ENCODE assay signal across 19 cellular contexts in genomic region chr2:197359859-197360258, GRCh38. TPM values are rescaled to one million over a fixed set of nuclear protein-coding genes. Genes with fewer than 3 reads are reported as not detected.
A peak's percentile ranks its signal among the peaks of the same experiment; 100 is the strongest.
DNase-seq lines count a peak whose midpoint lies in the region; ATAC-seq, FAIRE-seq and TF ChIP-seq lines count a peak whose summit lies in the region.
"Had no signal": no experiment of that assay in that cellular context is flagged by ENCODE, and none has a peak within 500 bp of the region (broad histone marks: within the 10 kb centered on the region; RNA-seq: fewer than 3 reads in every experiment).

No MANE protein-coding gene starts in this region.

- no peak overlapping the region for H3K4me3 Mint-ChIP-seq in activated CD4-positive, alpha-beta T cell treated with anti-CD3 and anti-CD28 coated beads, Interleukin-2, amount 10 ng/mL, durations not matched to agents 7 days and 5 days
- no peak overlapping the region for H3K4me3 Mint-ChIP-seq in HFFc6
- no peak overlapping the region for H3K4me3 Mint-ChIP-seq in progenitor cell of endocrine pancreas (ENCODE audit: low read depth)
- H3K4me3 Mint-ChIP-seq: CD8-positive, alpha-beta memory T cell had no signal

- no peaks in the 10 kb centered on the region for H3K4me1 ChIP-seq in GM12878 (ENCODE audit: control insufficient read depth, insufficient read depth, low read length)
- H3K4me1 ChIP-seq: parathyroid adenoma, upper lobe of left lung had no signal

- TF ChIP-seq EP300 in GM12878 (IDR thresholded peaks at IDR 0.05; ENCODE audit: borderline replicate concordance in 1 of 2, control insufficient read depth in 1 of 2, low read depth in 2 of 2, low read length in 2 of 2): no peak

- BruUV-seq in GM12878 (replicated peaks; lab: Mats Ljungman, UMichigan): no TSS peak

- H3K9me3 Mint-ChIP-seq in activated CD4-positive, alpha-beta T cell treated with anti-CD3 and anti-CD28 coated beads, Interleukin-2, amount 10 ng/mL, durations not matched to agents 7 days and 5 days: peaks cover 8% of the 10 kb centered on the region
- H3K9me3 Mint-ChIP-seq in HFFc6: no peaks in the 10 kb centered on the region
- H3K9me3 Mint-ChIP-seq in progenitor cell of endocrine pancreas (ENCODE audit: low read depth): peaks cover 3% of the 10 kb centered on the region
- H3K9me3 Mint-ChIP-seq: CD8-positive, alpha-beta memory T cell had no signal

- no peak overlapping the region for H3K4me3 ChIP-seq in GM12878
- H3K4me3 ChIP-seq: MG63, skin epidermis, upper lobe of left lung had no signal

- no peak for DNase-seq in activated CD4-positive, alpha-beta T cell treated with anti-CD3 and anti-CD28 coated beads, Interleukin-2, amount 10 ng/mL, durations not matched to agents 7 days and 5 days
- DNase-seq in activated CD4-positive, alpha-beta T cell treated with anti-CD3 and anti-CD28 coated beads, Interleukin-2, amount 50 U/mL, for 4 hours: no peak
- no peak for DNase-seq in HFFc6
- DNase-seq in GM12878 (ENCODE audit: low read depth, low spot score): no peak
- no peak for DNase-seq in progenitor cell of endocrine pancreas (ENCODE audit: low spot score, unreplicated experiment)
- DNase-seq in T1000 (lab: John Stamatoyannopoulos, UW): no peak
- no peak for DNase-seq in activated CD8-positive, alpha-beta memory T cell treated with anti-CD3 and anti-CD28 coated beads, Interleukin-2, amount 50 U/mL, for 48 hours
- DNase-seq: activated naive CD4-positive, alpha-beta T cell treated with Interleukin-2 at 50 U/mL for 16 hours; CD8-positive, alpha-beta memory T cell; hypothalamus; MG63; NCI-H2029; NCI-H526; stimulated activated naive CD4-positive, alpha-beta T cell; upper lobe of left lung had no signal

- H3K27me3 ChIP-seq in GM12878 (replicated peaks in 1 of 2; ENCODE audit: control insufficient read depth in 2 of 2, insufficient read depth in 2 of 2, low read length in 1 of 2): no peaks in the 10 kb centered on the region
- H3K27me3 ChIP-seq: MG63, upper lobe of left lung had no signal

- H3K4me1 Mint-ChIP-seq in activated CD4-positive, alpha-beta T cell treated with anti-CD3 and anti-CD28 coated beads, Interleukin-2, amount 10 ng/mL, durations not matched to agents 7 days and 5 days: peaks cover 18% of the 10 kb centered on the region
- peaks cover 27% of the 10 kb centered on the region for H3K4me1 Mint-ChIP-seq in HFFc6 (ENCODE audit: low read depth)
- H3K4me1 Mint-ChIP-seq in progenitor cell of endocrine pancreas (ENCODE audit: low read depth): no peaks in the 10 kb centered on the region

- CTCF ChIA-PET in activated CD4-positive, alpha-beta T cell treated with anti-CD3 and anti-CD28 coated beads, Interleukin-2, amount 10 ng/mL, durations not matched to agents 7 days and 5 days (lab: Charles Lee): interaction anchor here (1.0 to 1.7 kb wide), 5 partner anchors 10 to 161 kb away, joined by 3 to 6 read pairs (median 3); no protein-coding TSS in a partner anchor
- CTCF ChIA-PET in GM12878 (lab: Yijun Ruan, JAX): interaction anchor here (0.8 to 2.8 kb wide), 2 partner anchors 168 to 246 kb away, joined by 3 to 12 read pairs; no protein-coding TSS in a partner anchor

- no peak for TF ChIP-seq POLR2A in GM12878 (IDR thresholded peaks at IDR 0.05; ENCODE audit: low read depth, low read length)

- POLR2A ChIA-PET in activated CD4-positive, alpha-beta T cell treated with anti-CD3 and anti-CD28 coated beads, Interleukin-2, amount 10 ng/mL, durations not matched to agents 7 days and 5 days (lab: Charles Lee): no interaction called here
- POLR2A ChIA-PET in GM12878 (lab: Charles Lee): no interaction called here

- intact Hi-C loops in GM12878 (cut with micrococcal nuclease; ENCODE audit: unreplicated experiment): loop anchor here (5.0 kb wide), 1 partner anchor 33 kb away; no protein-coding TSS in a partner anchor

- in situ Hi-C loops in GM12878 (cut with MboI): no loop called here

- H3K79me2 ChIP-seq in GM12878 (ENCODE audit: control insufficient read depth, insufficient read depth, low read length): no peaks in the 10 kb centered on the region
- H3K79me2 ChIP-seq: parathyroid adenoma had no signal

- ATAC-seq in GM12878: peak; percentile 57
- ATAC-seq in GM21360 (IDR thresholded peaks at IDR 0.05; ENCODE audit: unreplicated experiment): no peak

- H3K36me3 ChIP-seq in GM12878 (ENCODE audit: control insufficient read depth in 2 of 2, insufficient read depth in 2 of 2, low read length in 1 of 2): no peaks in the 10 kb centered on the region
- H3K36me3 ChIP-seq: MG63, upper lobe of left lung had no signal

- H3K9ac ChIP-seq in GM12878 (ENCODE audit: control insufficient read depth, insufficient read depth, low read length): no peak overlapping the region
- H3K9ac ChIP-seq: parathyroid adenoma had no signal

- TF ChIP-seq CTCF in HFFc6 (IDR thresholded peaks at IDR 0.05) (peak; percentile 48), GM12878 (IDR thresholded peaks at IDR 0.05 in 2 of 3, conservative IDR thresholded peaks at IDR 0.05 in 1 of 3; ENCODE audit: control insufficient read depth in 2 of 3, extremely low read depth in 1 of 3, insufficient read depth in 1 of 3, low read depth in 3 of 3, low read length in 3 of 3) (peak in 2 of 3 experiments; percentile 36 to 50; a peak in 3 of 6 replicates), progenitor cell of endocrine pancreas (IDR thresholded peaks at IDR 0.05; ENCODE audit: unreplicated experiment) (peak; percentile 19)

- H4K20me1 ChIP-seq in GM12878 (ENCODE audit: control insufficient read depth, insufficient read depth): no peaks in the 10 kb centered on the region

- H3K27ac ChIP-seq in GM12878 (ENCODE audit: control insufficient read depth, insufficient read depth): no peak overlapping the region
- H3K27ac ChIP-seq: parathyroid adenoma, upper lobe of left lung had no signal

- H3K27me3 Mint-ChIP-seq in activated CD4-positive, alpha-beta T cell treated with anti-CD3 and anti-CD28 coated beads, Interleukin-2, amount 10 ng/mL, durations not matched to agents 7 days and 5 days: no peaks in the 10 kb centered on the region
- H3K27me3 Mint-ChIP-seq in HFFc6 (ENCODE audit: insufficient read depth) (no peaks in the 10 kb centered on the region), progenitor cell of endocrine pancreas (no peaks in the 10 kb centered on the region)
- H3K27me3 Mint-ChIP-seq: CD8-positive, alpha-beta memory T cell had no signal

- no peak overlapping the region for H3K4me2 ChIP-seq in GM12878 (ENCODE audit: control insufficient read depth, insufficient read depth)

- RAD21 ChIA-PET in GM12878 (lab: Charles Lee; ENCODE audit: unreplicated experiment): interaction anchor here (1.0 to 1.1 kb wide), 2 partner anchors 104 to 247 kb away, joined by 3 read pairs; no protein-coding TSS in a partner anchor

- no peaks in the 10 kb centered on the region; the same call in 2 of the 3 replicates for H3K9me3 ChIP-seq in GM12878 (replicated peaks; ENCODE audit: control insufficient read depth, insufficient read depth, low read length)
- H3K9me3 ChIP-seq: MG63, upper lobe of left lung had no signal

- WGBS in GM12878 (ENCODE audit: insufficient coverage, insufficient replicate concordance, low lambda C conversion rate, missing lambda C conversion rate): 100% methylated on average over 1 of the region's 1 CpG

- SMC1A ChIA-PET in GM12878 (lab: Charles Lee; ENCODE audit: uncharacterized antibody, unreplicated experiment): interaction anchor here (1.0 to 2.3 kb wide), 5 partner anchors 10 to 246 kb away, joined by 3 to 14 read pairs (median 4); no protein-coding TSS in a partner anchor

- 0 out of 2 replicates have a peak, but pooled peaks have one; percentile 3 for TF ChIP-seq RAD21 in GM12878 (IDR thresholded peaks at IDR 0.05; ENCODE audit: insufficient read depth, low read depth, low read length)

- peak overlapping the region; percentile 36 for H3K27ac Mint-ChIP-seq in activated CD4-positive, alpha-beta T cell treated with anti-CD3 and anti-CD28 coated beads, Interleukin-2, amount 10 ng/mL, durations not matched to agents 7 days and 5 days
- H3K27ac Mint-ChIP-seq in HFFc6 (no peak overlapping the region), progenitor cell of endocrine pancreas (no peak overlapping the region)

- FAIRE-seq in GM12878 (lab: Jason Lieb, UNC): no peak

- peaks cover 2% of the 10 kb centered on the region for H3K36me3 Mint-ChIP-seq in activated CD4-positive, alpha-beta T cell treated with anti-CD3 and anti-CD28 coated beads, Interleukin-2, amount 10 ng/mL, durations not matched to agents 7 days and 5 days (ENCODE audit: low read depth)
- H3K36me3 Mint-ChIP-seq in HFFc6 (ENCODE audit: low read depth) (no peaks in the 10 kb centered on the region), progenitor cell of endocrine pancreas (ENCODE audit: insufficient read depth) (no peaks in the 10 kb centered on the region)
- H3K36me3 Mint-ChIP-seq: CD8-positive, alpha-beta memory T cell had no signal

- H2AFZ ChIP-seq in GM12878 (ENCODE audit: control insufficient read depth, low read depth, low read length): no peak overlapping the region
- H2AFZ ChIP-seq: parathyroid adenoma had no signal

RNA-seq across cellular contexts. Expression of gene ANKRD44, which starts 49.3 kb away (rescaled TPM):
- total RNA-seq in activated CD4-positive, alpha-beta T cell treated with anti-CD3 and anti-CD28 coated beads, Interleukin-2, amount 10 ng/mL, durations not matched to agents 7 days and 5 days: 100 to 1,000 TPM; 223 to 283 TPM
- total RNA-seq in HFFc6 (2021; fragmentation: NEBNext Ultra II Directional; extraction: Animal tissue kit (Norgen Biotek cat#: 25700)): 1 to 10 TPM; 3.8 to 5.7 (median 4.7) TPM
- 363 and 399 TPM in 2 replicates for total RNA-seq in GM12878 (2013; cell fraction: nucleolus; rRNA removed)
- total RNA-seq in GM12878 (2014; rRNA removed): 63.7 and 65.1 TPM in 2 replicates
- total RNA-seq in GM12878 (2014; rRNA removed; fragmentation: Illumina TruSeq; extraction: Trizol): 62.5 and 68.9 TPM in 2 replicates
- total RNA-seq in GM12878 (2021): 93.8 and 96.3 TPM in 2 replicates
- 31.8 TPM for polyA plus RNA-seq in GM12878 (2011; ENCODE audit: low read depth)
- polyA plus RNA-seq in GM12878 (2011; rRNA removed): 96.4 and 99.1 TPM in 2 replicates
- polyA plus RNA-seq in GM12878 (2011; cell fraction: cytosol; rRNA removed): 228 and 306 TPM in 2 replicates
- 142 and 279 TPM in 2 replicates for polyA plus RNA-seq in GM12878 (2011; cell fraction: nucleus; rRNA removed)
- 26.9 and 39.0 TPM in 2 replicates for polyA plus RNA-seq in GM12878 (2012)
- 88.5 and 110 TPM in 2 replicates for polyA plus RNA-seq in GM12878 (2014; fragmentation: Illumina TruSeq; extraction: Trizol)
- polyA plus RNA-seq in GM12878 (2014; fragmentation: Nextera tagmentation; extraction: Ambion mirVana): 10 to 100 TPM; 19.1 to 29.1 TPM
- 41.8 and 56.8 TPM in 2 replicates for polyA plus RNA-seq in GM12878 (2014; rRNA removed)
- 10 to 100 TPM; 34.8 to 38.6 TPM for polyA plus RNA-seq in GM12878 (2016; fragmentation: Nextera tagmentation; extraction: Ambion mirVana)
- polyA minus RNA-seq in GM12878 (2011; rRNA and poly(A)+ RNA removed): 511 and 573 TPM in 2 replicates
- polyA minus RNA-seq in GM12878 (2011; cell fraction: cytosol; rRNA and poly(A)+ RNA removed): 75.6 and 115 TPM in 2 replicates
- polyA minus RNA-seq in GM12878 (2011; cell fraction: nucleus; rRNA and poly(A)+ RNA removed): 178 and 239 TPM in 2 replicates
- total RNA-seq in progenitor cell of endocrine pancreas: 4.0 and 6.0 TPM in 2 replicates
- total RNA-seq: G401 had no signal
